29 cellular contexts compared by ENCODE assay signal in genomic region chr2:164818149-164819136, GRCh38. TPM values are rescaled to one million over a fixed set of nuclear protein-coding genes. Genes with fewer than 3 reads are reported as not detected.
"Had no signal": no experiment of that assay in that cellular context is flagged by ENCODE, and none has a peak within 500 bp of the region (broad histone marks: within the 10 kb centered on the region; RNA-seq: fewer than 3 reads in every experiment).

No MANE protein-coding gene starts in this region.

- H3K27ac Mint-ChIP-seq: activated B cell treated with CpG ODN at 0.5 μM for 24 hours; activated CD4-positive, alpha-beta T cell treated with anti-CD3 and anti-CD28 coated beads, Interleukin-2, amount 10 ng/mL, durations not matched to agents 24 days and 14 days; activated CD8-positive, alpha-beta memory T cell treated with anti-CD3 and anti-CD28 coated beads, Interleukin-2, amount 10 ng/mL, durations not matched to agents 7 days and 5 days; activated naive CD4-positive, alpha-beta T cell treated with anti-CD3 and anti-CD28 coated beads for 36 hours; activated naive CD8-positive, alpha-beta T cell; activated T-helper 17 cell treated with anti-CD3 and anti-CD28 coated beads, Interleukin-2, amount 50 U/mL, for 72 hours; IgD-negative memory B cell; T-helper 1 cell treated with Interleukin-12 subunit alpha and Interleukin-12 subunit beta and Interleukin-4 antibody, amounts not matched to agents 30 μg/mL and 1 μg/mL, for 36 hours had no signal

- H3K36me3 Mint-ChIP-seq: activated CD8-positive, alpha-beta memory T cell treated with anti-CD3 and anti-CD28 coated beads, Interleukin-2, amount 10 ng/mL, durations not matched to agents 7 days and 5 days; activated naive CD8-positive, alpha-beta T cell; IgD-negative memory B cell had no signal

- FAIRE-seq: astrocyte had no signal

- H3K4me3 Mint-ChIP-seq: activated B cell treated with CpG ODN at 0.5 μM for 24 hours; activated CD4-positive, alpha-beta T cell treated with anti-CD3 and anti-CD28 coated beads, Interleukin-2, amount 10 ng/mL, durations not matched to agents 24 days and 14 days; activated CD8-positive, alpha-beta memory T cell treated with anti-CD3 and anti-CD28 coated beads, Interleukin-2, amount 10 ng/mL, durations not matched to agents 7 days and 5 days; activated naive CD4-positive, alpha-beta T cell treated with anti-CD3 and anti-CD28 coated beads for 36 hours; activated naive CD8-positive, alpha-beta T cell; activated T-helper 17 cell treated with anti-CD3 and anti-CD28 coated beads, Interleukin-2, amount 50 U/mL, for 72 hours; IgD-negative memory B cell; T-helper 1 cell treated with Interleukin-12 subunit alpha and Interleukin-12 subunit beta and Interleukin-4 antibody, amounts not matched to agents 30 μg/mL and 1 μg/mL, for 36 hours had no signal

- DNase-seq: activated B cell treated with CpG ODN at 0.5 μM for 24 hours; activated CD4-positive, alpha-beta T cell treated with anti-CD3 and anti-CD28 coated beads for 1 hour; activated CD4-positive, alpha-beta T cell treated with anti-CD3 and anti-CD28 coated beads, Interleukin-2, amount 10 ng/mL, durations not matched to agents 24 days and 14 days; activated CD4-positive, alpha-beta T cell treated with anti-CD3 and anti-CD28 coated beads, Interleukin-2, amount 50 U/mL, for 48 hours; activated CD8-positive, alpha-beta memory T cell treated with anti-CD3 and anti-CD28 coated beads, Interleukin-2, amount 10 ng/mL, durations not matched to agents 7 days and 5 days; activated gamma-delta T cell; activated naive CD4-positive, alpha-beta T cell treated with anti-CD3 and anti-CD28 coated beads for 36 hours; activated T-cell treated with anti-CD3 and anti-CD28 coated beads, Interleukin-2, amount 50 U/mL, for 48 hours; amygdala; brain microvascular endothelial cell; KG1; NCI-H1092; NCI-H1417 treated with DMSO at 0.1 percent for 48 hours; NCI-H1694; NCI-H2029 treated with DMSO at 0.1 percent for 48 hours; NCI-H510A treated with DMSO at 0.1 percent for 48 hours; NCI-H69; NK-92 treated with Interleukin-12 subunit alpha and Interleukin-12 subunit beta, amount 100 ng/mL, for 24 hours; Peyer's patch; SHP77; SW 1271 had no signal

- H3K27me3 Mint-ChIP-seq: activated B cell treated with CpG ODN at 0.5 μM for 24 hours; activated CD4-positive, alpha-beta T cell treated with anti-CD3 and anti-CD28 coated beads, Interleukin-2, amount 10 ng/mL, durations not matched to agents 24 days and 14 days; activated CD8-positive, alpha-beta memory T cell treated with anti-CD3 and anti-CD28 coated beads, Interleukin-2, amount 10 ng/mL, durations not matched to agents 7 days and 5 days; activated naive CD8-positive, alpha-beta T cell; IgD-negative memory B cell had no signal

- H3K9me3 Mint-ChIP-seq: activated B cell treated with CpG ODN at 0.5 μM for 24 hours; activated CD4-positive, alpha-beta T cell treated with anti-CD3 and anti-CD28 coated beads, Interleukin-2, amount 10 ng/mL, durations not matched to agents 24 days and 14 days; activated naive CD4-positive, alpha-beta T cell treated with anti-CD3 and anti-CD28 coated beads for 36 hours; activated T-helper 17 cell treated with anti-CD3 and anti-CD28 coated beads, Interleukin-2, amount 50 U/mL, for 72 hours; IgD-negative memory B cell; T-helper 1 cell treated with Interleukin-12 subunit alpha and Interleukin-12 subunit beta and Interleukin-4 antibody, amounts not matched to agents 30 μg/mL and 1 μg/mL, for 36 hours had no signal

- H3K4me1 Mint-ChIP-seq: activated CD4-positive, alpha-beta T cell treated with anti-CD3 and anti-CD28 coated beads, Interleukin-2, amount 10 ng/mL, durations not matched to agents 24 days and 14 days; activated CD8-positive, alpha-beta memory T cell treated with anti-CD3 and anti-CD28 coated beads, Interleukin-2, amount 10 ng/mL, durations not matched to agents 7 days and 5 days; activated T-helper 17 cell treated with anti-CD3 and anti-CD28 coated beads, Interleukin-2, amount 50 U/mL, for 72 hours had no signal

- H3K4me1 ChIP-seq: Peyer's patch, SJSA1 had no signal

- ATAC-seq: activated CD8-positive, alpha-beta memory T cell treated with anti-CD3 and anti-CD28 coated beads, Interleukin-2, amount 10 ng/mL, durations not matched to agents 7 days and 5 days; activated T-helper 17 cell treated with anti-CD3 and anti-CD28 coated beads, Interleukin-2, amount 50 U/mL, for 72 hours; SK-N-SH treated with all-trans-retinoic acid at 6 μM for 48 hours had no signal

- H3K27ac ChIP-seq: brain microvascular endothelial cell, cardiac muscle cell, Peyer's patch, SJSA1 had no signal

- H3K36me3 ChIP-seq: brain microvascular endothelial cell, cardiac muscle cell, Peyer's patch, SJSA1 had no signal

- H3K4me3 ChIP-seq: cardiac muscle cell, Peyer's patch, SJSA1 had no signal

- H3K27me3 ChIP-seq: brain microvascular endothelial cell, Peyer's patch, SJSA1 had no signal

- H3K9me3 ChIP-seq: Peyer's patch, SJSA1 had no signal

RNA-seq across cellular contexts. Expression of gene COBLL1, which starts 23.2 kb away (rescaled TPM):
- total RNA-seq: activated CD4-positive, alpha-beta T cell treated with anti-CD3 and anti-CD28 coated beads, Interleukin-2, amount 10 ng/mL, durations not matched to agents 24 days and 14 days; activated CD8-positive, alpha-beta memory T cell treated with anti-CD3 and anti-CD28 coated beads, Interleukin-2, amount 10 ng/mL, durations not matched to agents 7 days and 5 days; activated naive CD4-positive, alpha-beta T cell treated with anti-CD3 and anti-CD28 coated beads for 36 hours had no signal
